ENCODE assay signal across 32 cellular contexts in the genomic region with DNA sequence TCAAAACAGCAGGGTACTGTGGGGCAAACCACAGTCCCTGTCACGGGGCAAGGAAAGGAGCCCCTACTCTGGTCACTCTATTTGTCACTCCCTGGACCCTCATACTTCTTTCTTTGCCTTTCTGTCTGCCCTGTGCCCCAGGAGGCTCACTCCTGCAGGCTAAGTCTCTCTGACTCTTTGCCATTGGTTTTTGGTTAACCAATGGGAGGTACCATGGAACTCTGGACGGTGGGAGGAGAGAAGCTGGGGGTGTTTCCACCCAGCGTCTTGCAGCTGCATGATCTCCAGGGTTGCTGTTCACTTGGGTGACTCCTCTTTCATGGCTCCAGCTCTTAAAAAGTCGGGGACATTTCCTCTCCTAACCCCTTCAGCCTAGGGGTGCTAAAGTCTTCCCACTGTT. TPM values are rescaled to one million over a fixed set of nuclear protein-coding genes. Genes with fewer than 3 reads are reported as not detected.
"Had no signal": no experiment of that assay in that cellular context is flagged by ENCODE, and none has a peak within 500 bp of the region (broad histone marks: within the 10 kb centered on the region; RNA-seq: fewer than 3 reads in every experiment).

No MANE protein-coding gene starts in this region.

- H3K9me3 Mint-ChIP-seq: activated CD8-positive, alpha-beta T cell treated with anti-CD3 and anti-CD28 coated beads for 36 hours; activated naive CD4-positive, alpha-beta T cell treated with anti-CD3 and anti-CD28 coated beads, Interleukin-2, amount 50 U/mL, for 72 hours; activated T-cell treated with anti-CD3 and anti-CD28 coated beads, Interleukin-2, amount 50 U/mL, for 72 hours; central memory CD8-positive, alpha-beta T cell; immature natural killer cell; mesothelial cell of epicardium; naive B cell had no signal

- H3K4me1 Mint-ChIP-seq: central memory CD8-positive, alpha-beta T cell; mesothelial cell of epicardium had no signal

- DNase-seq: activated CD4-positive, alpha-beta T cell treated with anti-CD3 and anti-CD28 coated beads, Interleukin-2, amount 50 U/mL, for 1 hour; activated CD4-positive, CD25-positive, alpha-beta regulatory T cell treated with anti-CD3 and anti-CD28 coated beads, Interleukin-2, amount 50 U/mL, for 72 hours; activated CD8-positive, alpha-beta T cell treated with anti-CD3 and anti-CD28 coated beads for 36 hours; activated naive CD4-positive, alpha-beta T cell; activated T-cell treated with anti-CD3 and anti-CD28 coated beads for 4 hours; activated T-cell treated with anti-CD3 and anti-CD28 coated beads, Interleukin-2, amount 50 U/mL, for 72 hours; dermis blood vessel endothelial cell; effector memory CD4-positive, alpha-beta T cell; head of caudate nucleus; hippocampal formation; immature natural killer cell; naive B cell; nephron progenitor cell; ovary; right lobe of liver; stimulated activated CD4-positive, alpha-beta T cell treated with anti-CD3 and anti-CD28 coated beads, Interleukin-12 subunit alpha, Interleukin-12 subunit beta, amount 100 ng/mL, for 4 hours; stimulated activated CD4-positive, alpha-beta T cell treated with anti-CD3 and anti-CD28 coated beads, Interleukin-4, amount 100 ng/mL, for 1 hour; stimulated activated naive CD8-positive, alpha-beta T cell treated with anti-CD3 and anti-CD28 coated beads, Interleukin-15, Interleukin-2, amounts not matched to agents 100 U/mL and 50 U/mL, for 24 hours; testis; transverse colon; WERI-Rb-1 had no signal

- H3K27ac Mint-ChIP-seq: activated CD8-positive, alpha-beta T cell treated with anti-CD3 and anti-CD28 coated beads for 36 hours; activated naive CD4-positive, alpha-beta T cell treated with anti-CD3 and anti-CD28 coated beads, Interleukin-2, amount 50 U/mL, for 72 hours; activated T-cell treated with anti-CD3 and anti-CD28 coated beads, Interleukin-2, amount 50 U/mL, for 72 hours; immature natural killer cell; mesothelial cell of epicardium; nephron progenitor cell; progenitor cell of endocrine pancreas had no signal

- ATAC-seq: activated CD8-positive, alpha-beta T cell treated with anti-CD3 and anti-CD28 coated beads for 36 hours; activated naive CD4-positive, alpha-beta T cell treated with anti-CD3 and anti-CD28 coated beads, Interleukin-2, amount 50 U/mL, for 72 hours; activated T-cell treated with anti-CD3 and anti-CD28 coated beads, Interleukin-2, amount 50 U/mL, for 72 hours; gastroesophageal sphincter; right lobe of liver; stimulated activated naive CD8-positive, alpha-beta T cell treated with anti-CD3 and anti-CD28 coated beads, Interleukin-15, Interleukin-2, amounts not matched to agents 100 U/mL and 50 U/mL, for 24 hours had no signal

- H3K27ac ChIP-seq: gastroesophageal sphincter, neutrophil, ovary, right lobe of liver, skin epidermis, testis, transverse colon, WERI-Rb-1 had no signal

- H3K4me3 Mint-ChIP-seq: activated CD8-positive, alpha-beta T cell treated with anti-CD3 and anti-CD28 coated beads for 36 hours; activated T-cell treated with anti-CD3 and anti-CD28 coated beads, Interleukin-2, amount 50 U/mL, for 72 hours; central memory CD8-positive, alpha-beta T cell; immature natural killer cell; mesothelial cell of epicardium; naive B cell; nephron progenitor cell had no signal

- H3K4me1 ChIP-seq: gastroesophageal sphincter, right lobe of liver, testis, transverse colon had no signal

- H3K9me3 ChIP-seq: gastroesophageal sphincter, neutrophil, ovary, right lobe of liver, testis, transverse colon had no signal

- FAIRE-seq: bronchial epithelial cell, colon, TTC549, urothelium cell line had no signal

- H3K4me3 ChIP-seq: gastroesophageal sphincter, ovary, right lobe of liver, skin epidermis, testis, transverse colon had no signal

- H3K36me3 Mint-ChIP-seq: activated naive CD4-positive, alpha-beta T cell treated with anti-CD3 and anti-CD28 coated beads, Interleukin-2, amount 50 U/mL, for 72 hours; immature natural killer cell; mesothelial cell of epicardium; naive B cell had no signal

- H3K36me3 ChIP-seq: gastroesophageal sphincter, neutrophil, ovary, right lobe of liver, transverse colon, WERI-Rb-1 had no signal

- H3K27me3 ChIP-seq: ovary, right lobe of liver, testis, transverse colon had no signal

RNA-seq across cellular contexts. Expression of gene EIF5AL1, which starts 15.4 kb away (rescaled TPM):
- total RNA-seq: mesothelial cell of epicardium had no signal
